22 cellular contexts compared by ENCODE assay signal in the genomic region with DNA sequence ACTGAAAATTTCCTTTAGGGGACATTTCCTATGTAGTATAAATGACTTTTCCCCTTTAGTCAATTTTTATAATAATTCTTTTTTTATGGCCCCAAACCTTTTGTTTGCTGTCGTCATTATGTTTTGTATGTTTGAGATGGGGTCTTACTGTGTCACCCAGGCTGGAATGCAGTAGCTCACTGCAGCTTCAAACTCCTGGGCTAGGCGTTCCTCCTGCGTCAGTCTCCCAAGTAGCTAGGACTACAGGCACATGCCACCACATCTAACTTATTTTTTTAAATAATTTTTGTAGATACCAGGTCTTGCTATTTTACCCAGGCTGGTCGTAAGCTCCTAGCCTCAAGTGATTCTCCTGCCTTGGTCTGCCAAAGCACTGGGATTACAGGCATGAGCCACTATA. TPM values are rescaled to one million over a fixed set of nuclear protein-coding genes. Genes with fewer than 3 reads are reported as not detected.
DNase-seq lines count a peak whose midpoint lies in the region; ATAC-seq and TF ChIP-seq lines count a peak whose summit lies in the region.
"Had no signal": no experiment of that assay in that cellular context is flagged by ENCODE, and none has a peak within 500 bp of the region (broad histone marks: within the 10 kb centered on the region; RNA-seq: fewer than 3 reads in every experiment).

No MANE protein-coding gene starts in this region.

- no peaks in the 10 kb centered on the region for H4K20me1 ChIP-seq in SU-DHL-6 (ENCODE audit: low read depth, low read length)

- H3K36me3 Mint-ChIP-seq in activated CD4-positive, alpha-beta memory T cell treated with anti-CD3 and anti-CD28 coated beads, Interleukin-2, amount 10 ng/mL, durations not matched to agents 7 days and 5 days (ENCODE audit: low read depth), result peaks cover 10% of the 10 kb centered on the region
- no peaks in the 10 kb centered on the region for H3K36me3 Mint-ChIP-seq in activated CD4-positive, alpha-beta memory T cell treated with anti-CD3 and anti-CD28 coated beads for 36 hours

- CTCF ChIA-PET in activated CD4-positive, alpha-beta memory T cell treated with anti-CD3 and anti-CD28 coated beads, Interleukin-2, amount 10 ng/mL, durations not matched to agents 7 days and 5 days (lab: Charles Lee), result interaction anchor here (1.2 to 2.1 kb wide), 3 partner anchors 8 to 47 kb away, joined by 3 to 11 read pairs (median 6); no protein-coding TSS in a partner anchor
- CTCF ChIA-PET in activated CD4-positive, alpha-beta memory T cell treated with anti-CD3 and anti-CD28 coated beads for 36 hours (lab: Charles Lee), result interaction anchor here (0.8 kb wide), 1 partner anchor 38 kb away, joined by 4 read pairs; no protein-coding TSS in a partner anchor

- H3K4me3 Mint-ChIP-seq in activated CD4-positive, alpha-beta memory T cell treated with anti-CD3 and anti-CD28 coated beads, Interleukin-2, amount 10 ng/mL, durations not matched to agents 7 days and 5 days, result no peak overlapping the region
- no peak overlapping the region for H3K4me3 Mint-ChIP-seq in activated CD4-positive, alpha-beta memory T cell treated with anti-CD3 and anti-CD28 coated beads for 36 hours
- H3K4me3 Mint-ChIP-seq: B cell; CD4-positive, alpha-beta T cell had no signal

- H3K4me1 Mint-ChIP-seq in activated CD4-positive, alpha-beta memory T cell treated with anti-CD3 and anti-CD28 coated beads, Interleukin-2, amount 10 ng/mL, durations not matched to agents 7 days and 5 days, result peaks cover 45% of the 10 kb centered on the region
- H3K4me1 Mint-ChIP-seq in activated CD4-positive, alpha-beta memory T cell treated with anti-CD3 and anti-CD28 coated beads for 36 hours (ENCODE audit: low read depth), result peaks cover 30% of the 10 kb centered on the region

- no peak for ATAC-seq in GM19455 (IDR thresholded peaks at IDR 0.05; ENCODE audit: unreplicated experiment)
- no peak for ATAC-seq in HG03432 (IDR thresholded peaks at IDR 0.05; ENCODE audit: unreplicated experiment)
- ATAC-seq: A549 had no signal

- H3K9ac ChIP-seq in SU-DHL-6 (ENCODE audit: low read length), result no peak overlapping the region

- H3F3A ChIP-seq in SU-DHL-6 (ENCODE audit: insufficient read depth), result no peaks in the 10 kb centered on the region

- peak overlapping the region; percentile 0 for H3K27ac Mint-ChIP-seq in activated CD4-positive, alpha-beta memory T cell treated with anti-CD3 and anti-CD28 coated beads, Interleukin-2, amount 10 ng/mL, durations not matched to agents 7 days and 5 days
- H3K27ac Mint-ChIP-seq in activated CD4-positive, alpha-beta memory T cell treated with anti-CD3 and anti-CD28 coated beads for 36 hours, result no peak overlapping the region
- H3K27ac Mint-ChIP-seq: B cell; CD4-positive, alpha-beta T cell had no signal

- H3K4me3 ChIP-seq in NB4 (ENCODE audit: low read depth, low read length) (peak overlapping the region; percentile 1), SU-DHL-6 (ENCODE audit: insufficient read depth, low read length, poor library complexity, severe bottlenecking) (no peak overlapping the region)
- H3K4me3 ChIP-seq: A549 had no signal

- no peaks in the 10 kb centered on the region for H3K27me3 Mint-ChIP-seq in activated CD4-positive, alpha-beta memory T cell treated with anti-CD3 and anti-CD28 coated beads, Interleukin-2, amount 10 ng/mL, durations not matched to agents 7 days and 5 days
- H3K27me3 Mint-ChIP-seq in activated CD4-positive, alpha-beta memory T cell treated with anti-CD3 and anti-CD28 coated beads for 36 hours, result no peaks in the 10 kb centered on the region
- H3K27me3 Mint-ChIP-seq: CD4-positive, alpha-beta T cell had no signal

- no peak for TF ChIP-seq POLR2A in NB4 (IDR thresholded peaks at IDR 0.05; ENCODE audit: extremely low read depth, insufficient read length)

- H3K27me3 ChIP-seq in SU-DHL-6 (ENCODE audit: low read length), result no peaks in the 10 kb centered on the region

- H3K4me2 ChIP-seq in SU-DHL-6 (ENCODE audit: low read depth, low read length, poor library complexity, severe bottlenecking), result peak overlapping the region; percentile 52
- H3K4me2 ChIP-seq: A549 had no signal

- intact Hi-C loops in activated CD4-positive, alpha-beta memory T cell treated with anti-CD3 and anti-CD28 coated beads for 36 hours (cut with micrococcal nuclease), result loop anchor here (2.0 kb wide), 1 partner anchor 20 kb away; no protein-coding TSS in a partner anchor

- H3K9me2 ChIP-seq in SU-DHL-6 (replicated peaks; ENCODE audit: insufficient read depth, low read length), result no peaks in the 10 kb centered on the region

- no peaks in the 10 kb centered on the region for H3K79me2 ChIP-seq in SU-DHL-6 (ENCODE audit: insufficient read depth, low read length)

- POLR2A ChIA-PET in activated CD4-positive, alpha-beta memory T cell treated with anti-CD3 and anti-CD28 coated beads, Interleukin-2, amount 10 ng/mL, durations not matched to agents 7 days and 5 days (lab: Charles Lee), result interaction anchor here (0.9 to 2.4 kb wide), 11 partner anchors 8 to 47 kb away, joined by 3 to 11 read pairs (median 4); partner anchors contain the start of gene GALM
- POLR2A ChIA-PET in activated CD4-positive, alpha-beta memory T cell treated with anti-CD3 and anti-CD28 coated beads for 36 hours (lab: Charles Lee), result no interaction called here

- no peak overlapping the region for H2AFZ ChIP-seq in SU-DHL-6 (ENCODE audit: low read depth, low read length, severe bottlenecking)

- peaks cover 6% of the 10 kb centered on the region for H3K9me3 Mint-ChIP-seq in activated CD4-positive, alpha-beta memory T cell treated with anti-CD3 and anti-CD28 coated beads, Interleukin-2, amount 10 ng/mL, durations not matched to agents 7 days and 5 days
- no peaks in the 10 kb centered on the region for H3K9me3 Mint-ChIP-seq in activated CD4-positive, alpha-beta memory T cell treated with anti-CD3 and anti-CD28 coated beads for 36 hours
- H3K9me3 Mint-ChIP-seq: CD4-positive, alpha-beta T cell had no signal

- no peaks in the 10 kb centered on the region for H3K9me3 ChIP-seq in SU-DHL-6 (ENCODE audit: insufficient read depth, low read length)
- H3K9me3 ChIP-seq: A549 had no signal

- H3K27ac ChIP-seq in SU-DHL-6 (ENCODE audit: low read depth, low read length), result no peak overlapping the region
- H3K27ac ChIP-seq: A549, RWPE1 had no signal

- no peaks in the 10 kb centered on the region for H3K36me3 ChIP-seq in SU-DHL-6 (ENCODE audit: low read length)

- TF ChIP-seq CTCF in NB4 (IDR thresholded peaks at IDR 0.05; ENCODE audit: low read depth, low read length) (no peak), SU-DHL-6 (IDR thresholded peaks at IDR 0.05; ENCODE audit: insufficient read depth, low read length, poor library complexity, severe bottlenecking) (no peak)

- DNase-seq in activated CD4-positive, alpha-beta memory T cell treated with anti-CD3 and anti-CD28 coated beads, Interleukin-2, amount 10 ng/mL, durations not matched to agents 7 days and 5 days, result no peak
- no peak for DNase-seq in activated CD4-positive, alpha-beta memory T cell treated with anti-CD3 and anti-CD28 coated beads for 36 hours
- no peak for DNase-seq in NB4 (ENCODE audit: low read depth)
- DNase-seq in SHP77 treated with DMSO at 0.1 percent for 48 hours (lab: John Stamatoyannopoulos, UW), result no peak
- DNase-seq in activated effector memory CD4-positive, alpha-beta T cell treated with Interleukin-2 at 50 U/mL for 16 hours, result no peak
- DNase-seq: CD4-positive, alpha-beta T cell; DND-41; GOT3; HCEC 1CT; IMR-90; NCI-H1092 treated with DMSO at 0.1 percent for 48 hours; NCI-H1436 treated with DMSO at 0.1 percent for 48 hours; NCI-H1930; NCI-H2227 treated with DMSO at 0.1 percent for 48 hours; NCI-H510A treated with DMSO at 0.1 percent for 48 hours; NCI-H774 had no signal

RNA-seq across cellular contexts. Expression of gene GALM, which starts 30.8 kb away (rescaled TPM):
- total RNA-seq in activated CD4-positive, alpha-beta memory T cell treated with anti-CD3 and anti-CD28 coated beads, Interleukin-2, amount 10 ng/mL, durations not matched to agents 7 days and 5 days, result 10 to 100 TPM; 94.7 to 97.4 TPM
- 10 to 100 TPM; 90.2 to 95.3 TPM for total RNA-seq in activated CD4-positive, alpha-beta memory T cell treated with anti-CD3 and anti-CD28 coated beads for 36 hours

RNA-seq across cellular contexts. Expression of gene HNRNPLL, which starts 32.4 kb away (rescaled TPM):
- 100 to 1,000 TPM; 104 to 119 TPM for total RNA-seq in activated CD4-positive, alpha-beta memory T cell treated with anti-CD3 and anti-CD28 coated beads, Interleukin-2, amount 10 ng/mL, durations not matched to agents 7 days and 5 days
- total RNA-seq in activated CD4-positive, alpha-beta memory T cell treated with anti-CD3 and anti-CD28 coated beads for 36 hours, result 100 to 1,000 TPM; 106 to 108 TPM
